ENCODE assay signal across 20 cellular contexts in the genomic region with DNA sequence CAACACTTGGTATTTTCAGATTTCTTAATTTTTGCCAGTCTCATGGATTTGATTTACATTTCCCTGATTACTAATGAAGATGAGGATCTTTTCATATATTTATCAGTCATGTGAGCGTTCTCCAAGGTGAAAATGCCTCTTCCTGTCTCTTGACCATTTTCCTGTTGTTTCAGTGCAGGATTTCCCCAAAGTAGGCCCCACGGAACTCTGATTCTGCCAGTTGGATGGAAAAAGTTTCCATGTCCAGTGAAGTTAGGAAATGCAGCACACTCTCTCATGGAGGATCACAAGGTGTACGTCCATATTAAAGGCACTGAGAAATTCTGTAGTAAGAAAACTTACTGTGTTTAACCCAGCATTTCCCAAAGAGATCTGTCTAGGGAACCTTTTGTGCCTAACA. TPM values are rescaled to one million over a fixed set of nuclear protein-coding genes. Genes with fewer than 3 reads are reported as not detected.
DNase-seq lines count a peak whose midpoint lies in the region; ATAC-seq and TF ChIP-seq lines count a peak whose summit lies in the region.
"Had no signal": no experiment of that assay in that cellular context is flagged by ENCODE, and none has a peak within 500 bp of the region (broad histone marks: within the 10 kb centered on the region; RNA-seq: fewer than 3 reads in every experiment).

No MANE protein-coding gene starts in this region.

- H3K27ac ChIP-seq in Panc1 (ENCODE audit: low read length): no peak overlapping the region
- peak overlapping the region in 7 of 8 donors; percentile 4 to 77 (median 58) for H3K27ac ChIP-seq in spleen
- H3K27ac ChIP-seq: GM23248 had no signal

- H3K4me3 ChIP-seq in Panc1 (ENCODE audit: low read depth in 2 of 2, low read length in 2 of 2) (no peak overlapping the region), spleen (no peak overlapping the region)
- H3K4me3 ChIP-seq: GM23248 had no signal

- intact Hi-C loops in Panc1 (cut with micrococcal nuclease; ENCODE audit: unreplicated experiment): no loop called here
- intact Hi-C loops in spleen (cut with DNase I; ENCODE audit: low total_unique reads): no loop called here

- TF ChIP-seq CTCF in Panc1 (IDR thresholded peaks at IDR 0.05) (no peak), endothelial cell (IDR thresholded peaks at IDR 0.05; ENCODE audit: unreplicated experiment) (no peak), spleen (IDR thresholded peaks at IDR 0.05 in 8 of 11, conservative IDR thresholded peaks at IDR 0.05 in 3 of 11) (no peak)

- H3K9me3 Mint-ChIP-seq in activated naive CD8-positive, alpha-beta T cell (ENCODE audit: low read depth): no peaks in the 10 kb centered on the region
- H3K9me3 Mint-ChIP-seq in endothelial cell (ENCODE audit: unreplicated experiment) (no peaks in the 10 kb centered on the region), immature natural killer cell (no peaks in the 10 kb centered on the region)
- H3K9me3 Mint-ChIP-seq: CD4-positive, alpha-beta T cell had no signal

- TSS peak; percentile 41 for BruUV-seq in Panc1 (replicated peaks; lab: Mats Ljungman, UMichigan)

- H3K4me1 Mint-ChIP-seq in activated naive CD8-positive, alpha-beta T cell (ENCODE audit: low read depth): no peaks in the 10 kb centered on the region
- H3K4me1 Mint-ChIP-seq in endothelial cell (ENCODE audit: unreplicated experiment) (peaks cover 17% of the 10 kb centered on the region), immature natural killer cell (no peaks in the 10 kb centered on the region)

- H3K36me3 Mint-ChIP-seq in activated naive CD8-positive, alpha-beta T cell: no peaks in the 10 kb centered on the region
- H3K36me3 Mint-ChIP-seq in endothelial cell (ENCODE audit: low read depth, unreplicated experiment) (peaks cover 12% of the 10 kb centered on the region), immature natural killer cell (peaks cover 3 to 16% (median 14%) of the 10 kb centered on the region in 3 donors)

- H3K36me3 ChIP-seq in Panc1 (ENCODE audit: control insufficient read depth, insufficient read depth, low read length): peaks cover 3% of the 10 kb centered on the region
- peaks cover 0 to 90% (median 24%) of the 10 kb centered on the region in 6 donors for H3K36me3 ChIP-seq in spleen

- H3K4me3 Mint-ChIP-seq in activated naive CD8-positive, alpha-beta T cell: no peak overlapping the region
- H3K4me3 Mint-ChIP-seq in endothelial cell (ENCODE audit: unreplicated experiment): peak overlapping the region; percentile 37
- H3K4me3 Mint-ChIP-seq in immature natural killer cell: no peak overlapping the region
- H3K4me3 Mint-ChIP-seq: CD4-positive, alpha-beta T cell had no signal

- peak overlapping the region; percentile 62 for H3K27ac Mint-ChIP-seq in activated naive CD8-positive, alpha-beta T cell
- H3K27ac Mint-ChIP-seq in endothelial cell (ENCODE audit: unreplicated experiment): peak overlapping the region; percentile 85
- H3K27ac Mint-ChIP-seq in immature natural killer cell: peak overlapping the region in 3 of 6 donors; percentile 3 to 66 (median 55)
- H3K27ac Mint-ChIP-seq: CD4-positive, alpha-beta T cell had no signal

- H3K4me1 ChIP-seq in Panc1 (ENCODE audit: control insufficient read depth, insufficient read depth, low read length) (no peaks in the 10 kb centered on the region), spleen (peaks cover 0 to 6% (median 0%) of the 10 kb centered on the region in 6 donors)

- no peak for ATAC-seq in Panc1
- no peak for ATAC-seq in GM19397 (IDR thresholded peaks at IDR 0.05; ENCODE audit: unreplicated experiment)

- no peak for DNase-seq in Panc1 (ENCODE audit: low read depth, low spot score)
- no peak for DNase-seq in endothelial cell (ENCODE audit: low spot score)
- DNase-seq in spleen: no peak
- DNase-seq in COLO829 (ENCODE audit: low spot score): no peak
- DNase-seq in immature natural killer cell: no peak
- DNase-seq: CD4-positive, alpha-beta T cell; DND-41; GM23248; HCEC 1CT; KG1; NCI-H1092; NCI-H1436; NCI-H187 treated with DMSO at 0.1 percent for 48 hours; NCI-H510A treated with DMSO at 0.1 percent for 48 hours; NCI-H748 treated with DMSO at 0.1 percent for 48 hours; NK-92 treated with Interleukin-12 subunit alpha and Interleukin-12 subunit beta, amount 100 ng/mL, for 24 hours; SIG-M5; SK-N-SH had no signal

- CTCF ChIA-PET in Panc1 (lab: Charles Lee): no interaction called here

- WGBS in spleen, 5 donors: 72 to 81% (median 75%) methylated on average over 3 of the region's 3 CpGs

- no peaks in the 10 kb centered on the region for H3K9me3 ChIP-seq in Panc1 (ENCODE audit: control insufficient read depth, insufficient read depth, low read depth, low read length)
- no peaks in the 10 kb centered on the region for H3K9me3 ChIP-seq in spleen
- H3K9me3 ChIP-seq: SK-N-SH had no signal

- in situ Hi-C loops in Panc1 (cut with HindIII; ENCODE audit: low pct_unique_long_range_greater_than_20kb, low sequenced_read_pairs): no loop called here

- TF ChIP-seq POLR2A in spleen (IDR thresholded peaks at IDR 0.05): no peak

- H3K27me3 ChIP-seq in Panc1 (ENCODE audit: control insufficient read depth, insufficient read depth, low read length) (no peaks in the 10 kb centered on the region), spleen (replicated peaks in 1 of 7) (no peaks in the 10 kb centered on the region)

- POLR2A ChIA-PET in Panc1 (lab: Charles Lee): no interaction called here

- H3K27me3 Mint-ChIP-seq in activated naive CD8-positive, alpha-beta T cell: no peaks in the 10 kb centered on the region
- H3K27me3 Mint-ChIP-seq in endothelial cell (ENCODE audit: unreplicated experiment): peaks cover 2% of the 10 kb centered on the region
- H3K27me3 Mint-ChIP-seq in immature natural killer cell (ENCODE audit: low read depth in 3 of 3): no peaks in the 10 kb centered on the region
- H3K27me3 Mint-ChIP-seq: CD4-positive, alpha-beta T cell had no signal

RNA-seq across cellular contexts. Expression of gene LIMD2, which starts 16.5 kb away (rescaled TPM):
- total RNA-seq in Panc1 (2021; ENCODE audit: unreplicated experiment): 15.3 TPM
- polyA plus RNA-seq in Panc1 (2012; ENCODE audit: insufficient read length): 27.5 TPM
- total RNA-seq in endothelial cell (ENCODE audit: unreplicated experiment): 132 TPM
- total RNA-seq in spleen: 100 to 1,000 TPM; 211 to 381 (median 249) TPM
- polyA plus RNA-seq in spleen: 100 to 1,000 TPM; 414 to 554 (median 480) TPM
- 100 to 1,000 TPM; 273 to 573 (median 404) TPM for polyA plus RNA-seq in immature natural killer cell

RNA-seq across cellular contexts. Expression of gene STRADA, which starts 25.2 kb away (rescaled TPM):
- total RNA-seq in Panc1 (2021; ENCODE audit: unreplicated experiment) (26.0 TPM), endothelial cell (ENCODE audit: unreplicated experiment) (51.8 TPM), spleen (10 to 100 TPM; 43.9 to 72.0 (median 60.7) TPM)
- polyA plus RNA-seq in Panc1 (2012; ENCODE audit: insufficient read length): 23.7 TPM
- polyA plus RNA-seq in spleen (10 to 100 TPM; 20.5 to 31.3 (median 26.6) TPM), immature natural killer cell (10 to 100 TPM; 22.3 to 34.9 (median 33.0) TPM)

RNA-seq across cellular contexts. Expression of gene CCDC47, which starts 57.0 kb away (rescaled TPM):
- 64.8 TPM for total RNA-seq in Panc1 (2021; ENCODE audit: unreplicated experiment)
- polyA plus RNA-seq in Panc1 (2012; ENCODE audit: insufficient read length): 46.2 TPM
- 58.0 TPM for total RNA-seq in endothelial cell (ENCODE audit: unreplicated experiment)
- total RNA-seq in spleen: 10 to 100 TPM; 50.7 to 74.0 (median 63.6) TPM
- polyA plus RNA-seq in spleen: 10 to 100 TPM in 2 of 3 donors, 1 to 10 TPM in 1; 8.9 to 15.7 (median 13.1) TPM
- polyA plus RNA-seq in immature natural killer cell: 10 to 100 TPM; 21.1 to 50.1 (median 43.3) TPM

RNA-seq across cellular contexts. Expression of gene DDX42, which starts 57.5 kb away (rescaled TPM):
- total RNA-seq in Panc1 (2021; ENCODE audit: unreplicated experiment) (89.6 TPM), endothelial cell (ENCODE audit: unreplicated experiment) (110 TPM), spleen (100 to 1,000 TPM; 107 to 136 (median 126) TPM)
- 46.9 TPM for polyA plus RNA-seq in Panc1 (2012; ENCODE audit: insufficient read length)
- polyA plus RNA-seq in spleen (10 to 100 TPM; 45.0 to 70.5 (median 61.8) TPM), immature natural killer cell (10 to 100 TPM in 1 of 3 donors, 1 to 10 TPM in 2; 4.8 to 18.2 (median 5.5) TPM)
